32 cellular contexts compared by ENCODE assay signal in the genomic region with DNA sequence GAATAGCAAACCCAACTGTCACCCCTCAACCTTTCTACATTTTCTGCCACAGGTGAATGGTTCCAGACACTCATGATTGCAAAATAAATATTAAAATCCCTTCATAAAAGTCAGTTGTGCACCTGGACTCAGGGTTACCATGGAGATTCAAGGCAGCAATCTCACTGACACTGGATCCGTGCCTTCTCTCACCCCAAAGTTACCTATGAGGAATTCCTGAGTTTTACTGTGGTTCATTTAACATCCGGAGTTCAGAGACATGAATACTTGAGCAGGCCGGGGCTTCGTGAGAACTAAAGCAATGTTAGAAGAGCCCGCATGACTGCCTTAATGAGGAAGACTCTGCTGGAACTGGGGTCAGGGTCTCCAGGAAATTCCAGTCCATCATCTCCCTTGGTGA. TPM values are rescaled to one million over a fixed set of nuclear protein-coding genes. Genes with fewer than 3 reads are reported as not detected.
DNase-seq lines count a peak whose midpoint lies in the region; ATAC-seq and TF ChIP-seq lines count a peak whose summit lies in the region.
"Had no signal": no experiment of that assay in that cellular context is flagged by ENCODE, and none has a peak within 500 bp of the region (broad histone marks: within the 10 kb centered on the region; RNA-seq: fewer than 3 reads in every experiment).

No MANE protein-coding gene starts in this region.

- WGBS in neuronal stem cell (ENCODE audit: extremely low coverage in 2 of 2, insufficient read length in 2 of 2, insufficient replicate concordance in 1 of 2), 2 donors, result no CpG with 5 or more reads among the region's 5 CpGs

- H3K9me3 ChIP-seq in neuronal stem cell (replicated peaks in 1 of 2; ENCODE audit: control insufficient read depth in 2 of 2, insufficient read depth in 1 of 2, low read depth in 1 of 2, low read length in 2 of 2) (peaks cover 0 to 4% of the 10 kb centered on the region in 2 donors), mucosa of descending colon (no peaks in the 10 kb centered on the region)
- H3K9me3 ChIP-seq: body of pancreas, gastroesophageal sphincter, prostate gland, thoracic aorta, vagina had no signal

- peak overlapping the region; percentile 64 for H2AFZ ChIP-seq in neuronal stem cell (ENCODE audit: low read length)

- no peak overlapping the region for H3K27ac ChIP-seq in neuronal stem cell (replicated peaks; ENCODE audit: low read length)
- H3K27ac ChIP-seq: 22Rv1, body of pancreas, gastroesophageal sphincter, prostate gland, thoracic aorta, vagina had no signal

- no peak overlapping the region for H3K14ac ChIP-seq in neuronal stem cell (ENCODE audit: low read length)

- no peak for ATAC-seq in GM19035 (IDR thresholded peaks at IDR 0.05; ENCODE audit: unreplicated experiment)
- ATAC-seq in mucosa of descending colon, result no peak
- ATAC-seq: activated CD8-positive, alpha-beta memory T cell treated with anti-CD3 and anti-CD28 coated beads, Interleukin-2, amount 10 ng/mL, durations not matched to agents 7 days and 5 days; body of pancreas; gastroesophageal sphincter; left ventricle myocardium superior; Panc1 had no signal

- H3K27me3 ChIP-seq in neuronal stem cell (ENCODE audit: control insufficient read depth in 3 of 3, insufficient read depth in 3 of 3, low read depth in 1 of 3, low read length in 3 of 3), result no peaks in the 10 kb centered on the region
- H3K27me3 ChIP-seq: body of pancreas, gastroesophageal sphincter, vagina had no signal

- DNase-seq in NCI-H345 (lab: John Stamatoyannopoulos, UW) (peak; percentile 15), NCI-H345 treated with DMSO at 0.1 percent for 48 hours (lab: John Stamatoyannopoulos, UW; ENCODE audit: unreplicated experiment) (no peak), NCI-H2029 treated with DMSO at 0.1 percent for 48 hours (lab: John Stamatoyannopoulos, UW) (peak; percentile 87), NCI-H69 (lab: John Stamatoyannopoulos, UW) (peak; percentile 89), neuronal stem cell (ENCODE audit: low spot score) (no peak), mucosa of descending colon (no peak), mesenteric fat pad (ENCODE audit: low spot score) (no peak)
- DNase-seq: activated CD4-positive, alpha-beta T cell treated with anti-CD3 and anti-CD28 coated beads, Interleukin-2, amount 10 ng/mL, durations not matched to agents 24 days and 14 days; activated CD8-positive, alpha-beta memory T cell treated with anti-CD3 and anti-CD28 coated beads, Interleukin-2, amount 10 ng/mL, durations not matched to agents 7 days and 5 days; activated T-cell treated with anti-CD3 and anti-CD28 coated beads, Interleukin-2, amount 50 U/mL, for 48 hours; body of pancreas; hypothalamus; immature natural killer cell; Kasumi-1; left ventricle myocardium superior; MV-4-11; naive B cell; NCI-H446; SIG-M5; stimulated activated CD4-positive, alpha-beta T cell treated with anti-CD3 and anti-CD28 coated beads, Interleukin-15, amount 100 ng/mL, for 24 hours; SW 1271; T-helper 9 cell had no signal

- no peak for TF ChIP-seq CTCF in mucosa of descending colon (IDR thresholded peaks at IDR 0.05)

- no peak overlapping the region for H4K8ac ChIP-seq in neuronal stem cell (ENCODE audit: low read depth, low read length)

- H3K4me1 ChIP-seq in neuronal stem cell (ENCODE audit: control insufficient read depth in 2 of 2, insufficient read depth in 1 of 2, low read depth in 1 of 2, low read length in 2 of 2) (peaks cover 0 to 9% of the 10 kb centered on the region in 2 donors), mucosa of descending colon (ENCODE audit: low read depth) (peaks cover 11% of the 10 kb centered on the region)
- H3K4me1 ChIP-seq: body of pancreas, prostate gland, vagina had no signal

- no peak overlapping the region for H3K4me3 ChIP-seq in neuronal stem cell (ENCODE audit: low read length in 2 of 2)
- no peak overlapping the region for H3K4me3 ChIP-seq in mucosa of descending colon
- H3K4me3 ChIP-seq: body of pancreas, gastroesophageal sphincter, prostate gland, thoracic aorta, vagina had no signal

- no peaks in the 10 kb centered on the region for H3K79me1 ChIP-seq in neuronal stem cell (ENCODE audit: low read depth, low read length)

- no peak overlapping the region for H2BK15ac ChIP-seq in neuronal stem cell (ENCODE audit: low read length)

- H3K18ac ChIP-seq in neuronal stem cell (ENCODE audit: low read length), result no peak overlapping the region

- H3K4ac ChIP-seq in neuronal stem cell (ENCODE audit: low read length), result no peak overlapping the region

- H3K23ac ChIP-seq in neuronal stem cell (ENCODE audit: low read depth, low read length, poor library complexity), result no peak overlapping the region

- intact Hi-C loops in mucosa of descending colon (cut with DNase I, micrococcal nuclease), result no loop called here

- no peak overlapping the region for H3K4me2 ChIP-seq in neuronal stem cell (ENCODE audit: insufficient read depth, low read length, poor library complexity, severe bottlenecking)

- H4K91ac ChIP-seq in neuronal stem cell (ENCODE audit: low read depth, low read length, poor library complexity), result no peak overlapping the region

- no peak overlapping the region for H2BK5ac ChIP-seq in neuronal stem cell (ENCODE audit: low read length)

- H3K9ac ChIP-seq in neuronal stem cell (ENCODE audit: low read depth, low read length, poor library complexity), result no peak overlapping the region

- H2BK120ac ChIP-seq in neuronal stem cell (ENCODE audit: low read depth, low read length), result no peak overlapping the region

- no peak overlapping the region for H2BK12ac ChIP-seq in neuronal stem cell (ENCODE audit: low read length)

- H2AK5ac ChIP-seq in neuronal stem cell (ENCODE audit: low read depth, low read length), result no peak overlapping the region

- no peaks in the 10 kb centered on the region for H3K36me3 ChIP-seq in neuronal stem cell (replicated peaks in 1 of 2; ENCODE audit: control insufficient read depth in 2 of 2, insufficient read depth in 2 of 2, low read length in 2 of 2)
- H3K36me3 ChIP-seq in mucosa of descending colon (ENCODE audit: low read depth), result no peaks in the 10 kb centered on the region
- H3K36me3 ChIP-seq: gastroesophageal sphincter, prostate gland, thoracic aorta, vagina had no signal

RNA-seq across cellular contexts. Expression of a gene that starts 12.5 kb away (rescaled TPM):
- polyA plus RNA-seq in neuronal stem cell (2013, experiment 1 of 2), result not detected
- not detected for polyA plus RNA-seq in neuronal stem cell (2013, experiment 2 of 2)
- total RNA-seq in mucosa of descending colon (under 1 TPM in 2 of 3 donors, not detected in 1; 0.27 to 0.60 TPM), mesenteric fat pad (not detected)
- total RNA-seq: cerebellum, H1, left ventricle myocardium superior, prostate gland, thoracic aorta, vagina had no signal
- polyA plus RNA-seq: CD14-positive monocyte, H1 had no signal

Comparison
In these comparisons a context has a peak if more than half of its experiments do, and no peak if none do; other contexts are left out.
1. DNase-seq: peak in NCI-H345 (single experiment), NCI-H2029 treated with DMSO at 0.1 percent for 48 hours (single experiment) and NCI-H69 (single experiment); none in NCI-H345 treated with DMSO at 0.1 percent for 48 hours (single experiment), neuronal stem cell (single experiment), mucosa of descending colon (0 of 3) and mesenteric fat pad (single experiment).